In the genomic region with DNA sequence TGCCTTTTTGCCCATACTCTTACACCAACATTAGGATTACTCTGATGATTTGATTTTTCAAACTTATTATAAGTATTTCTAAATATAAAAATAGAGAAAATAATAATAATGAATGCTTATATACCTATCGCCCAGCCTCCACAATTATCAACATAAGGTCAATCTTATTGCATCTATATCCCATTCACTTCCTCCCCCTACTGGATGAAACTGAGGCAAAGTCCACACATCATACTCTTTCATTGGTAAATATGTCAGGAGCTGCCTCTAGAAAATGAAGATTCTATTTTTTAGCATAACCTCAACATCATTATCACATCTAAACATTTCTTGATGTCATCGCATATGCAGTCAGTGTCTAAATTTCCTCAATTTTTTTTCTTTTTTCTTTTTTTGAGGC, we compare ENCODE assay signal across 18 cellular contexts. TPM values are rescaled to one million over a fixed set of nuclear protein-coding genes. Genes with fewer than 3 reads are reported as not detected.
A peak's percentile ranks its signal among the peaks of the same experiment; 100 is the strongest.
DNase-seq lines count a peak whose midpoint lies in the region; ATAC-seq and TF ChIP-seq lines count a peak whose summit lies in the region.
"Had no signal": no experiment of that assay in that cellular context is flagged by ENCODE, and none has a peak within 500 bp of the region (broad histone marks: within the 10 kb centered on the region; RNA-seq: fewer than 3 reads in every experiment).

No MANE protein-coding gene starts in this region.

- TF ChIP-seq POLR2A in HCT116 (IDR thresholded peaks at IDR 0.05; ENCODE audit: borderline replicate concordance, extremely low read depth, insufficient read depth, insufficient read length): no peak

- H4K20me1 ChIP-seq in HCT116 (ENCODE audit: insufficient read depth): no peaks in the 10 kb centered on the region; the same call in 1 of the 2 replicates
- no peaks in the 10 kb centered on the region for H4K20me1 ChIP-seq in hepatocyte (ENCODE audit: insufficient read depth, poor library complexity, severe bottlenecking)

- H3K4me1 ChIP-seq in A673 (ENCODE audit: insufficient read depth, low read length, poor library complexity, severe bottlenecking) (peaks cover 28% of the 10 kb centered on the region), HCT116 (ENCODE audit: control insufficient read depth in 1 of 2, insufficient read depth in 2 of 2, low read length in 2 of 2) (peaks cover 66 to 72% of the 10 kb centered on the region in 2 experiments), hepatocyte (ENCODE audit: insufficient read depth) (peaks cover 68% of the 10 kb centered on the region)
- H3K4me1 ChIP-seq in naive thymus-derived CD4-positive, alpha-beta T cell (ENCODE audit: control insufficient read depth in 2 of 2, insufficient read depth in 2 of 2, low read length in 2 of 2): no peaks in the 10 kb centered on the region

- RAD21 ChIA-PET in HCT116 (lab: Charles Lee; ENCODE audit: low non-redundant PET in 1 of 2, low total read pairs in 2 of 2, uncharacterized antibody in 2 of 2, unreplicated experiment in 2 of 2): interaction anchor here in 1 of 2 experiments (1.1 kb wide), 1 partner anchor 35 kb away, joined by 3 read pairs; no protein-coding TSS in a partner anchor

- POLR2A ChIA-PET in A673 (lab: Charles Lee; ENCODE audit: low non-redundant PET) (no interaction called here), HCT116 (lab: Charles Lee) (interaction anchor here (1.5 kb wide), 1 partner anchor 93 kb away, joined by 3 read pairs; no protein-coding TSS in a partner anchor), WTC11 (lab: Charles Lee) (no interaction called here)
- POLR2A ChIA-PET in naive thymus-derived CD4-positive, alpha-beta T cell (lab: Charles Lee): no interaction called here

- no peak overlapping the region for H3K4me3 ChIP-seq in A673 (ENCODE audit: low read depth, low read length, poor library complexity, severe bottlenecking)
- no peak overlapping the region for H3K4me3 ChIP-seq in HCT116 (replicated peaks in 1 of 2; ENCODE audit: low read depth in 1 of 2, low read length in 2 of 2)
- H3K4me3 ChIP-seq in hepatocyte: no peak overlapping the region
- H3K4me3 ChIP-seq in naive thymus-derived CD4-positive, alpha-beta T cell (ENCODE audit: low read length): no peak overlapping the region

- 94% methylated on average over 2 of the region's 2 CpGs for WGBS in hepatocyte (ENCODE audit: low lambda C conversion rate, missing lambda C conversion rate)

- H3K36me3 ChIP-seq in A673 (ENCODE audit: insufficient read depth, low read length, poor library complexity, severe bottlenecking) (no peaks in the 10 kb centered on the region), HCT116 (ENCODE audit: control insufficient read depth in 1 of 2, insufficient read depth in 2 of 2, low read length in 2 of 2) (no peaks in the 10 kb centered on the region), hepatocyte (replicated peaks; ENCODE audit: insufficient read depth, low read depth) (no peaks in the 10 kb centered on the region)
- no peaks in the 10 kb centered on the region for H3K36me3 ChIP-seq in naive thymus-derived CD4-positive, alpha-beta T cell (ENCODE audit: control insufficient read depth in 2 of 3, insufficient read depth in 3 of 3, low read length in 3 of 3)

- TF ChIP-seq RAD21 in HCT116 (IDR thresholded peaks at IDR 0.05; ENCODE audit: low read depth): peak; percentile 72

- H3K4me1 Mint-ChIP-seq in WTC11: peaks cover 9% of the 10 kb centered on the region
- H3K4me1 Mint-ChIP-seq in naive thymus-derived CD4-positive, alpha-beta T cell: no peaks in the 10 kb centered on the region
- H3K4me1 Mint-ChIP-seq: naive B cell had no signal

- BruUV-seq in A673 (replicated peaks; lab: Mats Ljungman, UMichigan) (no TSS peak), HCT116 (replicated peaks; lab: Mats Ljungman, UMichigan) (no TSS peak)

- DNase-seq in A673 (ENCODE audit: low spot score) (no peak), HCT116 (ENCODE audit: low read depth, low spot score) (no peak), WTC11 (ENCODE audit: low spot score) (no peak), hepatocyte (ENCODE audit: low spot score) (no peak), HK-2 (ENCODE audit: unreplicated experiment) (no peak), omental fat pad (ENCODE audit: low spot score) (no peak)
- no peak for DNase-seq in naive thymus-derived CD4-positive, alpha-beta T cell
- DNase-seq: activated CD8-positive, alpha-beta T cell treated with anti-CD3 and anti-CD28 coated beads, Interleukin-2, amount 10 ng/mL, durations not matched to agents 7 days and 5 days; activated naive CD8-positive, alpha-beta T cell treated with anti-CD3 and anti-CD28 coated beads for 36 hours; activated T-cell treated with anti-CD3 and anti-CD28 coated beads, Interleukin-2, amount 50 U/mL, for 72 hours; COR-L47; effector CD8-positive, alpha-beta T cell; GF-D8; naive B cell; NCI-H2081 treated with DMSO at 0.1 percent for 48 hours; NCI-H526; T-helper 1 cell had no signal

- no peak overlapping the region for H3K9ac ChIP-seq in HCT116 (ENCODE audit: low read length)

- TF ChIP-seq CTCF in A673 (conservative IDR thresholded peaks at IDR 0.05; ENCODE audit: low read depth, low read length): peak; percentile 49
- peak; percentile 47 to 54 (median 52); a peak in 5 of 6 replicates for TF ChIP-seq CTCF in HCT116 (IDR thresholded peaks at IDR 0.05 in 2 of 3, conservative IDR thresholded peaks at IDR 0.05 in 1 of 3; ENCODE audit: borderline replicate concordance in 1 of 3, insufficient read depth in 1 of 3, low read depth in 2 of 3, low read length in 2 of 3)
- no peak for TF ChIP-seq CTCF in WTC11 (IDR thresholded peaks at IDR 0.05)
- peak; percentile 17 for TF ChIP-seq CTCF in hepatocyte (IDR thresholded peaks at IDR 0.05; ENCODE audit: poor library complexity)
- TF ChIP-seq CTCF in omental fat pad (IDR thresholded peaks at IDR 0.05): no peak

- no peaks in the 10 kb centered on the region for H3K36me3 Mint-ChIP-seq in WTC11
- H3K36me3 Mint-ChIP-seq in naive thymus-derived CD4-positive, alpha-beta T cell: no peaks in the 10 kb centered on the region
- H3K36me3 Mint-ChIP-seq: activated naive CD8-positive, alpha-beta T cell treated with anti-CD3 and anti-CD28 coated beads for 36 hours; naive B cell had no signal

- H3K9me3 Mint-ChIP-seq in WTC11: no peaks in the 10 kb centered on the region
- no peaks in the 10 kb centered on the region for H3K9me3 Mint-ChIP-seq in naive thymus-derived CD4-positive, alpha-beta T cell
- H3K9me3 Mint-ChIP-seq: activated naive CD8-positive, alpha-beta T cell treated with anti-CD3 and anti-CD28 coated beads for 36 hours; activated T-cell treated with anti-CD3 and anti-CD28 coated beads, Interleukin-2, amount 50 U/mL, for 72 hours; naive B cell had no signal

- CTCF ChIA-PET in A673 (lab: Charles Lee): interaction anchor here (0.5 kb wide), 1 partner anchor 9 kb away, joined by 3 read pairs; no protein-coding TSS in a partner anchor
- CTCF ChIA-PET in HCT116 (lab: Charles Lee): interaction anchor here (0.7 to 2.0 kb wide), 10 partner anchors 11 to 300 kb away, joined by 3 to 6 read pairs (median 3); no protein-coding TSS in a partner anchor
- CTCF ChIA-PET in WTC11 (lab: Charles Lee): interaction anchor here (0.7 to 2.1 kb wide), 17 partner anchors 8 to 299 kb away, joined by 3 to 20 read pairs (median 3); a partner anchor contains a TSS
- CTCF ChIA-PET in naive thymus-derived CD4-positive, alpha-beta T cell (lab: Charles Lee): no interaction called here

- H3K9me3 ChIP-seq in A673 (ENCODE audit: low read depth, low read length, poor library complexity, severe bottlenecking) (no peaks in the 10 kb centered on the region), HCT116 (ENCODE audit: control insufficient read depth in 1 of 2, insufficient read depth in 1 of 2, low read depth in 1 of 2, low read length in 2 of 2) (no peaks in the 10 kb centered on the region), hepatocyte (ENCODE audit: low read depth) (no peaks in the 10 kb centered on the region)
- no peaks in the 10 kb centered on the region for H3K9me3 ChIP-seq in naive thymus-derived CD4-positive, alpha-beta T cell (ENCODE audit: control insufficient read depth in 2 of 3, low read length in 3 of 3)

- H3K27me3 ChIP-seq in A673 (replicated peaks; ENCODE audit: insufficient read depth, low read depth, low read length, poor library complexity): no peaks in the 10 kb centered on the region
- no peaks in the 10 kb centered on the region for H3K27me3 ChIP-seq in HCT116 (ENCODE audit: insufficient read depth, low read length)
- H3K27me3 ChIP-seq in hepatocyte: no peaks in the 10 kb centered on the region
- no peaks in the 10 kb centered on the region for H3K27me3 ChIP-seq in naive thymus-derived CD4-positive, alpha-beta T cell (ENCODE audit: control insufficient read depth in 2 of 2, insufficient read depth in 2 of 2, low read length in 2 of 2)

- H2AFZ ChIP-seq in HCT116 (ENCODE audit: low read depth, low read length, poor library complexity, severe bottlenecking) (no peak overlapping the region), hepatocyte (no peak overlapping the region)

- peak overlapping the region; percentile 53; the same call in 1 of the 2 replicates for H3K4me2 ChIP-seq in HCT116 (ENCODE audit: low read length)
- peak overlapping the region; percentile 60 for H3K4me2 ChIP-seq in hepatocyte

- H3K9me2 ChIP-seq in HCT116 (ENCODE audit: insufficient read depth): no peaks in the 10 kb centered on the region
- H3K9me2 ChIP-seq in hepatocyte (replicated peaks; ENCODE audit: insufficient read depth): no peaks in the 10 kb centered on the region

- no peak overlapping the region for H3K27ac ChIP-seq in A673 (ENCODE audit: low read depth, low read length, poor library complexity, severe bottlenecking)
- H3K27ac ChIP-seq in HCT116 (ENCODE audit: low read depth, low read length): no peak overlapping the region
- H3K27ac ChIP-seq in hepatocyte: peak overlapping the region; percentile 89
- H3K27ac ChIP-seq in naive thymus-derived CD4-positive, alpha-beta T cell (ENCODE audit: low read depth, low read length): no peak overlapping the region

- H3K27me3 Mint-ChIP-seq in WTC11 (ENCODE audit: low read depth): no peaks in the 10 kb centered on the region
- H3K27me3 Mint-ChIP-seq in naive thymus-derived CD4-positive, alpha-beta T cell: peaks cover 5 to 16% (median 8%) of the 10 kb centered on the region in 5 donors
- H3K27me3 Mint-ChIP-seq: activated naive CD8-positive, alpha-beta T cell treated with anti-CD3 and anti-CD28 coated beads for 36 hours had no signal

- no peak overlapping the region for H3K27ac Mint-ChIP-seq in WTC11
- H3K27ac Mint-ChIP-seq in naive thymus-derived CD4-positive, alpha-beta T cell: no peak overlapping the region
- H3K27ac Mint-ChIP-seq: activated CD8-positive, alpha-beta T cell treated with anti-CD3 and anti-CD28 coated beads, Interleukin-2, amount 10 ng/mL, durations not matched to agents 7 days and 5 days; activated naive CD8-positive, alpha-beta T cell treated with anti-CD3 and anti-CD28 coated beads for 36 hours; activated T-cell treated with anti-CD3 and anti-CD28 coated beads, Interleukin-2, amount 50 U/mL, for 72 hours; naive B cell had no signal

- H3K4me3 Mint-ChIP-seq in WTC11: no peak overlapping the region
- H3K4me3 Mint-ChIP-seq in naive thymus-derived CD4-positive, alpha-beta T cell: no peak overlapping the region
- H3K4me3 Mint-ChIP-seq: activated CD8-positive, alpha-beta T cell treated with anti-CD3 and anti-CD28 coated beads, Interleukin-2, amount 10 ng/mL, durations not matched to agents 7 days and 5 days; activated naive CD8-positive, alpha-beta T cell treated with anti-CD3 and anti-CD28 coated beads for 36 hours; activated T-cell treated with anti-CD3 and anti-CD28 coated beads, Interleukin-2, amount 50 U/mL, for 72 hours; naive B cell had no signal

- intact Hi-C loops in A673 (cut with micrococcal nuclease; ENCODE audit: unreplicated experiment) (no loop called here), HCT116 (cut with micrococcal nuclease) (loop anchor here (5.0 kb wide), 1 partner anchor 73 kb away; no protein-coding TSS in a partner anchor)
- intact Hi-C loops in naive thymus-derived CD4-positive, alpha-beta T cell (cut with micrococcal nuclease): no loop called here

- ATAC-seq in HCT116 (0 out of 2 replicates have a peak, but pooled peaks have one; percentile 35), WTC11 (peak; percentile 69; the same call in 1 of the 2 replicates), esophagus mucosa (no peak), omental fat pad (ENCODE audit: low FRiP score) (no peak)
- ATAC-seq in naive thymus-derived CD4-positive, alpha-beta T cell: no peak
- ATAC-seq: activated CD8-positive, alpha-beta T cell treated with anti-CD3 and anti-CD28 coated beads, Interleukin-2, amount 10 ng/mL, durations not matched to agents 7 days and 5 days; activated T-cell treated with anti-CD3 and anti-CD28 coated beads, Interleukin-2, amount 50 U/mL, for 72 hours had no signal

- H3K79me2 ChIP-seq in HCT116 (ENCODE audit: insufficient read depth, low read length): no peaks in the 10 kb centered on the region
- peaks cover 14% of the 10 kb centered on the region for H3K79me2 ChIP-seq in hepatocyte

RNA-seq across cellular contexts. Expression of a gene that starts 44.3 kb away (rescaled TPM):
- total RNA-seq in A673 (2021): 21.1 and 22.9 TPM in 2 replicates
- 14.3 TPM for total RNA-seq in HCT116 (2021; ENCODE audit: unreplicated experiment)
- 4.5 and 7.1 TPM in 2 replicates for polyA plus RNA-seq in HCT116 (2012)
- 0.83 to 1.6 TPM (median 0.98 TPM) in 3 replicates for total RNA-seq in WTC11 (2021)
- total RNA-seq in hepatocyte: 32.0 and 35.1 TPM in 2 replicates
- polyA plus RNA-seq in hepatocyte: 34.1 and 35.4 TPM in 2 replicates
- total RNA-seq in esophagus mucosa: 49.8 TPM
- total RNA-seq in omental fat pad: 1 to 10 TPM in 3 of 4 donors, under 1 TPM in 1; 0.65 to 4.2 (median 2.1) TPM
- total RNA-seq in naive thymus-derived CD4-positive, alpha-beta T cell: under 1 TPM in 2 of 5 experiments, not detected in 3; 0.22 to 0.61 TPM
- not detected for polyA plus RNA-seq in naive thymus-derived CD4-positive, alpha-beta T cell
- total RNA-seq: activated CD8-positive, alpha-beta T cell treated with anti-CD3 and anti-CD28 coated beads, Interleukin-2, amount 10 ng/mL, durations not matched to agents 7 days and 5 days; activated naive CD8-positive, alpha-beta T cell treated with anti-CD3 and anti-CD28 coated beads for 36 hours had no signal

Comparison
In these comparisons a context has a peak if more than half of its experiments do, and no peak if none do; other contexts are left out.
1. CTCF ChIP-seq: peak in A673 (single experiment), HCT116 (3 of 3) and hepatocyte (single experiment); none in WTC11 (single experiment) and omental fat pad (0 of 3).
2. ATAC-seq: peak in HCT116 (single experiment) and WTC11 (single experiment); none in esophagus mucosa (single experiment), omental fat pad (single experiment) and naive thymus-derived CD4-positive, alpha-beta T cell (single experiment).